ENCODE assay signal across 8 cellular contexts in the genomic region with DNA sequence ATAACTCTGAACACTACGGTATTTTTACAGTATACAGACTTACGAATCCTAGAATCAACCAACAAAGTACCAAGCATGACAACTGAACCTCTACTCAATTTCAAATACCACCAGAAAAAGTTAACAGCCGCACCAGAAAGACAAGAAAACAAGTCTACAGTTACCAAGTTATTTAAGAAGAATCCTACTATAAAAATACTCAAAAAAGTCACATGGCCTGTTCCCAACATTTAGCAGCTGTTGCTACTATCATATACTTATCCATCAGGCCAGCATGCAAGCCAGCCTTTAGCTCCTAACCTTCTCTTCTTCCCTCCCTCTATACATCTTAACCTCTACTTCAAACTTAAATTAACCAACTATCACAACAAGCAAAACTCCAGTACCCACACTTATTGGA. TPM values are rescaled to one million over a fixed set of nuclear protein-coding genes. Genes with fewer than 3 reads are reported as not detected.
DNase-seq lines count a peak whose midpoint lies in the region; ATAC-seq and TF ChIP-seq lines count a peak whose summit lies in the region.

No MANE protein-coding gene starts in this region.

- H3K4me1 ChIP-seq in ES-I3 (ENCODE audit: insufficient read depth, low read length), result peaks cover 20% of the 10 kb centered on the region
- H3K4me1 ChIP-seq in PC-3 (ENCODE audit: insufficient read depth, low read length), result peaks cover 17% of the 10 kb centered on the region
- H3K4me1 ChIP-seq in parathyroid adenoma, result peaks cover 8% of the 10 kb centered on the region

- H2AFZ ChIP-seq in PC-3 (ENCODE audit: low read length) (no peak overlapping the region), parathyroid adenoma (no peak overlapping the region)

- BruUV-seq in PC-3 (replicated peaks; lab: Mats Ljungman, UMichigan), result no TSS peak

- H3K4me3 ChIP-seq in PC-3 (ENCODE audit: low read length), result peak overlapping the region; percentile 89
- peak overlapping the region; percentile 100 for H3K4me3 ChIP-seq in epithelial cell of proximal tubule (ENCODE audit: low read depth, low read length)
- no peak overlapping the region for H3K4me3 ChIP-seq in parathyroid adenoma (ENCODE audit: low read depth, low read length)

- intact Hi-C loops in PC-3 (cut with micrococcal nuclease), result no loop called here

- peak overlapping the region; percentile 96 for H3K9ac ChIP-seq in ES-I3 (ENCODE audit: low read depth, low read length)
- peak overlapping the region; percentile 100; the same call in 1 of the 2 replicates for H3K9ac ChIP-seq in PC-3 (ENCODE audit: low read length)
- H3K9ac ChIP-seq in parathyroid adenoma, result no peak overlapping the region

- POLR2A ChIA-PET in PC-3 (lab: Charles Lee; ENCODE audit: unreplicated experiment), result no interaction called here

- H3K27ac ChIP-seq in PC-3 (ENCODE audit: low read length) (no peak overlapping the region), parathyroid adenoma (no peak overlapping the region)

- DNase-seq in PC-3 (no peak), epithelial cell of proximal tubule (ENCODE audit: low read depth) (no peak), Ammon's horn (ENCODE audit: low spot score) (no peak), NCI-H187 (lab: John Stamatoyannopoulos, UW) (no peak), NCI-H2029 (lab: John Stamatoyannopoulos, UW) (no peak), AG08395 (ENCODE audit: low spot score) (no peak)

- H3K4me2 ChIP-seq in PC-3 (ENCODE audit: low read length), result peak overlapping the region; percentile 88
- H3K4me2 ChIP-seq in parathyroid adenoma (ENCODE audit: low read length), result peak overlapping the region; percentile 77

- H3K79me2 ChIP-seq in PC-3 (ENCODE audit: low read length) (peaks cover 72% of the 10 kb centered on the region), parathyroid adenoma (peaks cover 45% of the 10 kb centered on the region)

- H3K9me3 ChIP-seq in ES-I3 (ENCODE audit: control insufficient read depth, insufficient read depth, low read length) (no peaks in the 10 kb centered on the region), PC-3 (ENCODE audit: low read length) (no peaks in the 10 kb centered on the region), parathyroid adenoma (ENCODE audit: control insufficient read depth, low read length) (no peaks in the 10 kb centered on the region)

- peaks cover 57% of the 10 kb centered on the region for H4K20me1 ChIP-seq in PC-3 (ENCODE audit: low read length)

- no peaks in the 10 kb centered on the region for H3K27me3 ChIP-seq in PC-3 (ENCODE audit: low read length)
- no peaks in the 10 kb centered on the region for H3K27me3 ChIP-seq in parathyroid adenoma (ENCODE audit: control insufficient read depth, insufficient read depth, low read length)

- no peak for ATAC-seq in PC-3

- no peaks in the 10 kb centered on the region for H3K9me2 ChIP-seq in PC-3 (replicated peaks; ENCODE audit: low read length)

- TF ChIP-seq CTCF in PC-3 (conservative IDR thresholded peaks at IDR 0.05; ENCODE audit: low read depth, low read length) (no peak), epithelial cell of proximal tubule (conservative IDR thresholded peaks at IDR 0.05; ENCODE audit: low read depth, low read length) (no peak), parathyroid adenoma (IDR thresholded peaks at IDR 0.05) (no peak)

- CTCF ChIA-PET in PC-3 (lab: Charles Lee), result no interaction called here

- H3F3A ChIP-seq in PC-3 (ENCODE audit: low read length, unreplicated experiment), result no peaks in the 10 kb centered on the region

- peaks cover 23% of the 10 kb centered on the region for H3K36me3 ChIP-seq in ES-I3 (ENCODE audit: insufficient read depth, low read length)
- peaks cover 52% of the 10 kb centered on the region for H3K36me3 ChIP-seq in PC-3 (ENCODE audit: low read depth, low read length)
- no peaks in the 10 kb centered on the region for H3K36me3 ChIP-seq in parathyroid adenoma (ENCODE audit: control insufficient read depth, insufficient read depth, low read length)

RNA-seq across cellular contexts. Expression of gene SYNCRIP, which starts 1.9 kb away (rescaled TPM):
- total RNA-seq in PC-3 (2014; rRNA removed) (63.8 and 76.6 TPM in 2 replicates), epithelial cell of proximal tubule (59.3 and 95.1 TPM in 2 replicates)

RNA-seq across cellular contexts. Expression of gene SNX14, which starts 47.1 kb away (rescaled TPM):
- total RNA-seq in PC-3 (2014; rRNA removed), result 64.4 and 65.4 TPM in 2 replicates
- 63.9 and 108 TPM in 2 replicates for total RNA-seq in epithelial cell of proximal tubule
